Comparison of ENCODE assay signal across 1 cellular context in the genomic region with DNA sequence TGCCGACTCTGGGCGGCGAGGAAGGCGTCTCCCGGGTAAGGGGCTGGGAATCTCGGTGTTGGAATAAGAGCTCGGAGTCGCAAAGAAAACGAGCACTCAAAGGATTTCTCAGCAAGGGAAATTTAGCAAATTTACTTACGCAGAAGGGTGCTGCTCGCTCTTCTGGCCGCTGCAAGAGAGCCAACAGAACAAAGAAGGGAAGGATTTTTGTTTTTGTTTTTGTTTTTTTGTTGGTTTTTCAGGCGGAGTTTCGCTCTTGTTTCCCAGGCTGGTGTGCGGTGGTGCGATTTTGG.
TF ChIP-seq lines count a peak whose summit lies in the region.

No MANE protein-coding gene starts in this region.

TF ChIP-seq in HCT116, 20 proteins besides CTCF, POLR2A, EP300 and RAD21 (continued from another document):
- TF ChIP-seq, protein P1, sequence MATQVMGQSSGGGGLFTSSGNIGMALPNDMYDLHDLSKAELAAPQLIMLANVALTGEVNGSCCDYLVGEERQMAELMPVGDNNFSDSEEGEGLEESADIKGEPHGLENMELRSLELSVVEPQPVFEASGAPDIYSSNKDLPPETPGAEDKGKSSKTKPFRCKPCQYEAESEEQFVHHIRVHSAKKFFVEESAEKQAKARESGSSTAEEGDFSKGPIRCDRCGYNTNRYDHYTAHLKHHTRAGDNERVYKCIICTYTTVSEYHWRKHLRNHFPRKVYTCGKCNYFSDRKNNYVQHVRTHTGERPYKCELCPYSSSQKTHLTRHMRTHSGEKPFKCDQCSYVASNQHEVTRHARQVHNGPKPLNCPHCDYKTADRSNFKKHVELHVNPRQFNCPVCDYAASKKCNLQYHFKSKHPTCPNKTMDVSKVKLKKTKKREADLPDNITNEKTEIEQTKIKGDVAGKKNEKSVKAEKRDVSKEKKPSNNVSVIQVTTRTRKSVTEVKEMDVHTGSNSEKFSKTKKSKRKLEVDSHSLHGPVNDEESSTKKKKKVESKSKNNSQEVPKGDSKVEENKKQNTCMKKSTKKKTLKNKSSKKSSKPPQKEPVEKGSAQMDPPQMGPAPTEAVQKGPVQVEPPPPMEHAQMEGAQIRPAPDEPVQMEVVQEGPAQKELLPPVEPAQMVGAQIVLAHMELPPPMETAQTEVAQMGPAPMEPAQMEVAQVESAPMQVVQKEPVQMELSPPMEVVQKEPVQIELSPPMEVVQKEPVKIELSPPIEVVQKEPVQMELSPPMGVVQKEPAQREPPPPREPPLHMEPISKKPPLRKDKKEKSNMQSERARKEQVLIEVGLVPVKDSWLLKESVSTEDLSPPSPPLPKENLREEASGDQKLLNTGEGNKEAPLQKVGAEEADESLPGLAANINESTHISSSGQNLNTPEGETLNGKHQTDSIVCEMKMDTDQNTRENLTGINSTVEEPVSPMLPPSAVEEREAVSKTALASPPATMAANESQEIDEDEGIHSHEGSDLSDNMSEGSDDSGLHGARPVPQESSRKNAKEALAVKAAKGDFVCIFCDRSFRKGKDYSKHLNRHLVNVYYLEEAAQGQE (IDR thresholded peaks at IDR 0.05; ENCODE audit: low read depth) = no peak
- TF ChIP-seq TCF7L2 (IDR thresholded peaks at IDR 0.05; ENCODE audit: borderline replicate concordance, extremely low read depth, insufficient read depth, insufficient read length) (no peak), ELF1 (IDR thresholded peaks at IDR 0.05; ENCODE audit: borderline replicate concordance, low read depth) (no peak), YY1 (IDR thresholded peaks at IDR 0.05; ENCODE audit: extremely low read depth, insufficient replicate concordance, low read depth, low read length) (no peak), JUND (IDR thresholded peaks at IDR 0.05) (no peak), EZH2 (IDR thresholded peaks at IDR 0.05) (no peak), SRF (IDR thresholded peaks at IDR 0.05; ENCODE audit: low read depth) (no peak), EGR1 (IDR thresholded peaks at IDR 0.05; ENCODE audit: low read depth) (no peak), FOSL1 (IDR thresholded peaks at IDR 0.05; ENCODE audit: low read depth) (no peak), ZFX (IDR thresholded peaks at IDR 0.05) (no peak; the same call in 1 of the 2 replicates), CBX3 (IDR thresholded peaks at IDR 0.05; ENCODE audit: low read depth) (no peak), SIN3A (IDR thresholded peaks at IDR 0.05; ENCODE audit: low read depth) (no peak)
- TF ChIP-seq, protein P2, sequence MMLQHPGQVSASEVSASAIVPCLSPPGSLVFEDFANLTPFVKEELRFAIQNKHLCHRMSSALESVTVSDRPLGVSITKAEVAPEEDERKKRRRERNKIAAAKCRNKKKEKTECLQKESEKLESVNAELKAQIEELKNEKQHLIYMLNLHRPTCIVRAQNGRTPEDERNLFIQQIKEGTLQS (IDR thresholded peaks at IDR 0.05) = no peak
- TF ChIP-seq, protein P3, sequence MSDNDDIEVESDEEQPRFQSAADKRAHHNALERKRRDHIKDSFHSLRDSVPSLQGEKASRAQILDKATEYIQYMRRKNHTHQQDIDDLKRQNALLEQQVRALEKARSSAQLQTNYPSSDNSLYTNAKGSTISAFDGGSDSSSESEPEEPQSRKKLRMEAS (IDR thresholded peaks at IDR 0.05) = no peak
- TF ChIP-seq, protein P4, sequence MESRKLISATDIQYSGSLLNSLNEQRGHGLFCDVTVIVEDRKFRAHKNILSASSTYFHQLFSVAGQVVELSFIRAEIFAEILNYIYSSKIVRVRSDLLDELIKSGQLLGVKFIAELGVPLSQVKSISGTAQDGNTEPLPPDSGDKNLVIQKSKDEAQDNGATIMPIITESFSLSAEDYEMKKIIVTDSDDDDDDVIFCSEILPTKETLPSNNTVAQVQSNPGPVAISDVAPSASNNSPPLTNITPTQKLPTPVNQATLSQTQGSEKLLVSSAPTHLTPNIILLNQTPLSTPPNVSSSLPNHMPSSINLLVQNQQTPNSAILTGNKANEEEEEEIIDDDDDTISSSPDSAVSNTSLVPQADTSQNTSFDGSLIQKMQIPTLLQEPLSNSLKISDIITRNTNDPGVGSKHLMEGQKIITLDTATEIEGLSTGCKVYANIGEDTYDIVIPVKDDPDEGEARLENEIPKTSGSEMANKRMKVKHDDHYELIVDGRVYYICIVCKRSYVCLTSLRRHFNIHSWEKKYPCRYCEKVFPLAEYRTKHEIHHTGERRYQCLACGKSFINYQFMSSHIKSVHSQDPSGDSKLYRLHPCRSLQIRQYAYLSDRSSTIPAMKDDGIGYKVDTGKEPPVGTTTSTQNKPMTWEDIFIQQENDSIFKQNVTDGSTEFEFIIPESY (IDR thresholded peaks at IDR 0.05; ENCODE audit: extremely low read depth, insufficient replicate concordance, low read length) = no peak
TF ChIP-seq in HCT116: peak in this region for 0.
